ENCODE assay signal across 18 cellular contexts in the genomic region with DNA sequence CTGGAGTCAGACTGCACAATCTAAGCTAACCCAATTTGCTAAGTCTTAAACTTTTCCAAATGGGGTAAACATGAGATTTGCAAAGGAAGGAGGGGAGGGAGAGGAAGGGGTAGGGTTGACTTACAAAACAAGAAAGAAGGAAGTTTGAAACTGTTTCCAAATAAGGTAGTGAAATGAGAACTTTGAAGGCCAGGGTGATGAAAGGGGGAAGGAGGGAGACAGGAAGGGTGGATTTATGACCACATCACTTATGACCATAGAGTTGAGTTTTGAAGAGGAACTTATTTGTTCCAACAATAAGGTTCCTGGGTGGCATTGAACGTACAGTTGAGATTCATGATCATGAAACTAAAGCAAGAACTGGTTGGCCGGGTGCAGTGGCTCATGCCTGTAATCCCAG.
"Had no signal": no experiment of that assay in that cellular context is flagged by ENCODE, and none has a peak within 500 bp of the region (broad histone marks: within the 10 kb centered on the region; RNA-seq: fewer than 3 reads in every experiment).

No MANE protein-coding gene starts in this region.

- FAIRE-seq: keratinocyte, pancreas, urothelium cell line had no signal

- H3K9me3 Mint-ChIP-seq: activated naive CD4-positive, alpha-beta T cell treated with anti-CD3 and anti-CD28 coated beads, Interleukin-2, amount 50 U/mL, for 24 hours had no signal

- H3K36me3 ChIP-seq: gastrocnemius medialis, pancreas, stomach, thoracic aorta had no signal

- H3K27ac ChIP-seq: coronary artery, gastrocnemius medialis, stomach, thoracic aorta had no signal

- H3K9me3 ChIP-seq: body of pancreas, gastrocnemius medialis, pancreas had no signal

- H3K4me3 Mint-ChIP-seq: activated CD8-positive, alpha-beta T cell treated with anti-CD3 and anti-CD28 coated beads, Interleukin-2, amount 10 ng/mL, durations not matched to agents 7 days and 5 days; activated naive CD4-positive, alpha-beta T cell treated with anti-CD3 and anti-CD28 coated beads, Interleukin-2, amount 50 U/mL, for 24 hours; WTC11 had no signal

- H3K4me1 Mint-ChIP-seq: activated naive CD4-positive, alpha-beta T cell treated with anti-CD3 and anti-CD28 coated beads, Interleukin-2, amount 50 U/mL, for 24 hours had no signal

- H3K4me3 ChIP-seq: body of pancreas, coronary artery, gastrocnemius medialis, pancreas, stomach, thoracic aorta had no signal

- ATAC-seq: activated CD8-positive, alpha-beta T cell treated with anti-CD3 and anti-CD28 coated beads, Interleukin-2, amount 10 ng/mL, durations not matched to agents 7 days and 5 days; body of pancreas; gastrocnemius medialis; pancreas; WTC11 had no signal

- H3K27me3 ChIP-seq: body of pancreas, gastrocnemius medialis, pancreas, stomach had no signal

- H3K4me1 ChIP-seq: gastrocnemius medialis had no signal

- DNase-seq: activated CD4-positive, alpha-beta T cell treated with anti-CD3 and anti-CD28 coated beads for 48 hours; activated CD8-positive, alpha-beta T cell treated with anti-CD3 and anti-CD28 coated beads, Interleukin-2, amount 10 ng/mL, durations not matched to agents 7 days and 5 days; amniotic stem cell; body of pancreas; central memory CD4-positive, alpha-beta T cell; effector CD8-positive, alpha-beta T cell; gastrocnemius medialis; mesendoderm; pancreas; stimulated activated CD4-positive, alpha-beta T cell treated with anti-CD3 and anti-CD28 coated beads, Interleukin-4, amount 100 ng/mL, for 4 hours; stomach; T1000 had no signal
